In genomic region chr10:99711129-99711719, GRCh38 we compare ENCODE assay signal across 1 cellular context.
TF ChIP-seq lines count a peak whose summit lies in the region.

No MANE protein-coding gene starts in this region.

TF ChIP-seq in GM23338, 12 proteins besides CTCF, POLR2A, EP300 and RAD21 (continued from another document):
- no peak for TF ChIP-seq REST (IDR thresholded peaks at IDR 0.05; ENCODE audit: unreplicated experiment)
- no peak for TF ChIP-seq STAT1 (IDR thresholded peaks at IDR 0.05; ENCODE audit: unreplicated experiment)
- no peak for TF ChIP-seq NANOG (IDR thresholded peaks at IDR 0.05; ENCODE audit: borderline replicate concordance)
- TF ChIP-seq POLR2AphosphoS5 (IDR thresholded peaks at IDR 0.05; ENCODE audit: low read depth), result no peak
- TF ChIP-seq ZNF331 (CRISPR knock-in tag; IDR thresholded peaks at IDR 0.05; ENCODE audit: low read depth), result no peak
- TF ChIP-seq ETS1 (IDR thresholded peaks at IDR 0.05), result no peak
- TF ChIP-seq CREB1 (CRISPR knock-in tag; IDR thresholded peaks at IDR 0.05; ENCODE audit: low read depth), result no peak
- TF ChIP-seq EZH2 (IDR thresholded peaks at IDR 0.05; ENCODE audit: low read depth, unreplicated experiment), result no peak
- TF ChIP-seq EZH2phosphoT487 (IDR thresholded peaks at IDR 0.05; ENCODE audit: unreplicated experiment), result no peak
- no peak for TF ChIP-seq ZNF114 (CRISPR knock-in tag; IDR thresholded peaks at IDR 0.05)
